ENCODE assay signal across 18 cellular contexts in genomic region chr19:33621065-33621785, GRCh38. TPM values are rescaled to one million over a fixed set of nuclear protein-coding genes. Genes with fewer than 3 reads are reported as not detected.
DNase-seq lines count a peak whose midpoint lies in the region; ATAC-seq and TF ChIP-seq lines count a peak whose summit lies in the region.
"Had no signal": no experiment of that assay in that cellular context is flagged by ENCODE, and none has a peak within 500 bp of the region (broad histone marks: within the 10 kb centered on the region; RNA-seq: fewer than 3 reads in every experiment).

No MANE protein-coding gene starts in this region.

- peak; percentile 33 for DNase-seq in AG08396 (ENCODE audit: low spot score)
- DNase-seq in SJCRH30: peak in 1 of 2 experiments; percentile 25
- no peak for DNase-seq in left ventricle myocardium superior
- peak; percentile 83 for DNase-seq in osteoblast (ENCODE audit: insufficient read length, low spot score, missing footprints)
- DNase-seq in left colon: no peak
- DNase-seq in gastrocnemius medialis: no peak
- DNase-seq in activated CD8-positive, alpha-beta memory T cell treated with anti-CD3 and anti-CD28 coated beads, Interleukin-2, amount 50 U/mL, for 4 hours: no peak
- DNase-seq in NCI-H748 (lab: John Stamatoyannopoulos, UW; ENCODE audit: unreplicated experiment): no peak
- DNase-seq: cortex of kidney, DMS153, KBM-7, NCI-H2081 treated with DMSO at 0.1 percent for 48 hours, PC-3, upper lobe of right lung had no signal

- H2AFZ ChIP-seq in osteoblast (ENCODE audit: low read length): no peak overlapping the region

- intact Hi-C loops in left ventricle myocardium superior (cut with micrococcal nuclease) (no loop called here), left colon (cut with DNase I, micrococcal nuclease) (no loop called here), gastrocnemius medialis (cut with DNase I; ENCODE audit: low total_unique reads) (no loop called here)

- H3K9me3 ChIP-seq in SJCRH30 (replicated peaks) (no peaks in the 10 kb centered on the region), osteoblast (ENCODE audit: low read depth, low read length) (no peaks in the 10 kb centered on the region), gastrocnemius medialis (no peaks in the 10 kb centered on the region)
- H3K9me3 ChIP-seq: upper lobe of right lung had no signal

- ATAC-seq in left ventricle myocardium superior (peak; percentile 14), left colon (no peak), gastrocnemius medialis (no peak)
- ATAC-seq: PC-3 had no signal

- TF ChIP-seq POLR2A in gastrocnemius medialis (IDR thresholded peaks at IDR 0.05): no peak

- peaks cover 11% of the 10 kb centered on the region for H3K27me3 ChIP-seq in SJCRH30
- peaks cover 47% of the 10 kb centered on the region for H3K27me3 ChIP-seq in osteoblast (ENCODE audit: insufficient read depth, low read length)
- H3K27me3 ChIP-seq in gastrocnemius medialis: peaks cover 31 to 50% (median 38%) of the 10 kb centered on the region in 3 donors

- in situ Hi-C loops in gastrocnemius medialis (cut with MboI; ENCODE audit: low sequenced_read_pairs in 4 of 4): no loop called here

- no peak overlapping the region for H3K4me2 ChIP-seq in osteoblast (ENCODE audit: insufficient read depth, low read length)

- H3K4me1 ChIP-seq in SJCRH30: peaks cover 11% of the 10 kb centered on the region; the same call in 1 of the 2 replicates
- no peaks in the 10 kb centered on the region for H3K4me1 ChIP-seq in osteoblast (ENCODE audit: insufficient read depth, low read length)
- peaks cover 3% of the 10 kb centered on the region in 2 donors for H3K4me1 ChIP-seq in gastrocnemius medialis

- H3K4me3 ChIP-seq in SJCRH30 (peak overlapping the region; percentile 91), osteoblast (ENCODE audit: insufficient read depth, low read length) (no peak overlapping the region), gastrocnemius medialis (peak overlapping the region in 2 of 4 donors; percentile 25 to 48)

- H3K79me2 ChIP-seq in osteoblast (ENCODE audit: insufficient read depth, low read length): no peaks in the 10 kb centered on the region

- no peaks in the 10 kb centered on the region for H4K20me1 ChIP-seq in osteoblast (ENCODE audit: insufficient read depth, low read length)

- H3K36me3 ChIP-seq in SJCRH30 (no peaks in the 10 kb centered on the region), osteoblast (ENCODE audit: insufficient read depth, low read length) (no peaks in the 10 kb centered on the region), gastrocnemius medialis (no peaks in the 10 kb centered on the region)
- H3K36me3 ChIP-seq: upper lobe of right lung had no signal

- H3K27ac ChIP-seq in SJCRH30 (no peak overlapping the region), osteoblast (ENCODE audit: low read depth, low read length) (no peak overlapping the region), gastrocnemius medialis (no peak overlapping the region)
- H3K27ac ChIP-seq: upper lobe of right lung had no signal

- TF ChIP-seq CTCF in osteoblast (IDR thresholded peaks at IDR 0.05; ENCODE audit: extremely low read depth, low read depth, low read length): no peak
- TF ChIP-seq CTCF in gastrocnemius medialis (IDR thresholded peaks at IDR 0.05 in 4 of 5, conservative IDR thresholded peaks at IDR 0.05 in 1 of 5): no peak

RNA-seq across cellular contexts. Expression of gene CHST8, which starts 0.5 kb away (rescaled TPM):
- total RNA-seq in SJCRH30 (2014; rRNA removed; shearing (Covaris generic)): 23.3 and 25.7 TPM in 2 replicates
- total RNA-seq in left ventricle myocardium superior (not detected), osteoblast (not detected in 2 replicates), left colon (not detected), gastrocnemius medialis (under 1 TPM in 2 of 4 donors, not detected in 2; 0.29 to 0.46 TPM)
- total RNA-seq: activated CD8-positive, alpha-beta memory T cell treated with anti-CD3 and anti-CD28 coated beads for 36 hours; activated naive CD4-positive, alpha-beta T cell treated with anti-CD3 and anti-CD28 coated beads, Interleukin-2, amount 50 U/mL, for 72 hours; skeletal muscle tissue; T-helper 2 cell treated with Interferon-gamma antibody and Interleukin-4, amounts not matched to agents 100 ng/mL and 5 ng/mL, for 36 hours had no signal

Comparison
In these comparisons a context has a peak if more than half of its experiments do, and no peak if none do; other contexts are left out.
1. DNase-seq: peak in AG08396 (single experiment) and osteoblast (single experiment); none in left ventricle myocardium superior (single experiment), left colon (0 of 2), gastrocnemius medialis (0 of 2), activated CD8-positive, alpha-beta memory T cell treated with anti-CD3 and anti-CD28 coated beads, Interleukin-2, amount 50 U/mL, for 4 hours (single experiment) and NCI-H748 (single experiment).
2. RNA of gene CHST8, which starts 0.5 kb away (total RNA-seq): 23.3 to 25.7 TPM in SJCRH30; 0.29 to 0.46 TPM in gastrocnemius medialis, not detected in left colon, not detected in left ventricle myocardium superior (single experiment) and not detected in osteoblast; every median in the first group is over 10 times any median in the second.